ENCODE assay signal across 8 cellular contexts in the genomic region with DNA sequence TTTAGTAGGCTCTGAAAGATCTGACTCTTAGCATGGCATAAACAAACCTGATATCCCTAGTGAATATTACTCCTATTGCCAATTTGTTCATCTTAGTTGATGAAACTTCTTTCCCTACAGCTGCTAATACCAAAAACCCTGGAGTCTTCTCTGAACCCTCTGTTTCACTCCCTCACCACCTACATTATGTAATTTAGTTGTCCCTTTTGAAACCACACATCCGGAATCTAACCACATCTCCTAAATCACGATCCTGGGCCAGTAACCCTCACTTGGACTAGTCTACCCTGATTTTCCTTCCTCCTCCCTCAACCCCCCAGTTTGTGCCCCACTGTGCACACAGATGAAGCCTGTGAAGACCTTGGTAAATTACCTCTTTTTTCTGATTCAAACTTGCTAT.
DNase-seq lines count a peak whose midpoint lies in the region; ATAC-seq and TF ChIP-seq lines count a peak whose summit lies in the region.

No MANE protein-coding gene starts in this region.

- H3K9ac ChIP-seq in SK-N-MC (ENCODE audit: insufficient read length): no peak overlapping the region

- peak overlapping the region; percentile 85 for H3K4me3 ChIP-seq in SK-N-MC
- peak overlapping the region; percentile 87 for H3K4me3 ChIP-seq in fibroblast of pulmonary artery (replicated peaks; ENCODE audit: low read depth, low read length)
- H3K4me3 ChIP-seq in skeletal muscle cell (ENCODE audit: low read depth, low read length): peak overlapping the region; percentile 97

- peaks cover 22% of the 10 kb centered on the region for H3K9me3 ChIP-seq in SK-N-MC (ENCODE audit: low read depth, low read length)

- H3K36me3 ChIP-seq in SK-N-MC (ENCODE audit: insufficient read depth, low read length): peaks cover 29% of the 10 kb centered on the region

- no peak for TF ChIP-seq CTCF in fibroblast of pulmonary artery (IDR thresholded peaks at IDR 0.05; ENCODE audit: low read length, missing control alignments)

- no peak overlapping the region for H3K27ac ChIP-seq in SK-N-MC

- ATAC-seq in HG03025 (IDR thresholded peaks at IDR 0.05; ENCODE audit: low FRiP score, unreplicated experiment): no peak

- DNase-seq in NOMO-1 treated with DMSO at 0.1 percent for 48 hours (lab: John Stamatoyannopoulos, UW; ENCODE audit: unreplicated experiment) (peak; percentile 19), NOMO-1 treated with dmso at 0.1 percent for 144 hours (lab: John Stamatoyannopoulos, UW; ENCODE audit: unreplicated experiment) (no peak), SK-N-MC (ENCODE audit: low read depth, low spot score) (no peak), fibroblast of pulmonary artery (ENCODE audit: low read depth) (no peak), skeletal muscle cell (ENCODE audit: low read depth) (no peak), NCI-H187 (lab: John Stamatoyannopoulos, UW) (no peak)
- no peak for DNase-seq in effector CD8-positive, alpha-beta T cell (lab: John Stamatoyannopoulos, UW)
